Comparison of ENCODE assay signal across 9 cellular contexts in the genomic region with DNA sequence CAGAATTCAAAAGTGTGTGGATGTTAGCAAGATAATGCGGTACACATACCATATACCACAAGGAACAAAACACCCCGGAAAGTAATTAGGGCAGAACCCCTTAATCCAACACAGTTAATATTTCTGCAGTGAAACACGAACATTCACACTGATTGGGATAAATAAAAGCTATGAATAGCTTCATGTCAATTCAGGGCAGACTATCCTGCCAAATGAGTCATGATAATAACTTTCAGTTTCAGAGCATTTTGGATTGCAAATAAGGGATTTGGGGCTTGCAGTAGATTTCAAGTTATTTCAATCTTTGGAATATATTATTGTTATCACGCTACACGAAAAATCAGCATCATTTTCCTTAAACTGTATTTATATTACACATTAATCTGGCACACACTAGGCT. TPM values are rescaled to one million over a fixed set of nuclear protein-coding genes. Genes with fewer than 3 reads are reported as not detected.
DNase-seq lines count a peak whose midpoint lies in the region; ATAC-seq and TF ChIP-seq lines count a peak whose summit lies in the region.
"Had no signal": no experiment of that assay in that cellular context is flagged by ENCODE, and none has a peak within 500 bp of the region (broad histone marks: within the 10 kb centered on the region; RNA-seq: fewer than 3 reads in every experiment).

No MANE protein-coding gene starts in this region.

- intact Hi-C loops in sciatic nerve (cut with DNase I) = no loop called here

- H2AFZ ChIP-seq in SK-N-SH (ENCODE audit: low read depth) = no peak overlapping the region
- no peak overlapping the region for H2AFZ ChIP-seq in fibroblast of lung (ENCODE audit: low read length)

- H3K36me3 ChIP-seq in SK-N-SH (replicated peaks in 1 of 2; ENCODE audit: control insufficient read depth in 1 of 2, insufficient read depth in 2 of 2, low read length in 1 of 2) = peaks cover 0 to 5% of the 10 kb centered on the region in 2 experiments
- H3K36me3 ChIP-seq in fibroblast of lung (ENCODE audit: control insufficient read depth, insufficient read depth, low read length) = no peaks in the 10 kb centered on the region

- H3K4me2 ChIP-seq in SK-N-SH (peak overlapping the region; percentile 4; the same call in 1 of the 2 replicates), fibroblast of lung (ENCODE audit: extremely low read depth, insufficient read depth, low read length) (peak overlapping the region; percentile 98)

- TF ChIP-seq RAD21 in SK-N-SH (IDR thresholded peaks at IDR 0.05; ENCODE audit: low read length) = no peak

- H4K20me1 ChIP-seq in SK-N-SH (ENCODE audit: insufficient read depth) (peaks cover 10% of the 10 kb centered on the region; the same call in 1 of the 2 replicates), fibroblast of lung (ENCODE audit: control insufficient read depth, extremely low read depth, insufficient read depth, low read length) (no peaks in the 10 kb centered on the region)

- no peak for TF ChIP-seq CTCF in SK-N-SH (IDR thresholded peaks at IDR 0.05)
- no peak for TF ChIP-seq CTCF in fibroblast of lung (conservative IDR thresholded peaks at IDR 0.05 in 1 of 2, IDR thresholded peaks at IDR 0.05 in 1 of 2; ENCODE audit: low read depth in 1 of 2, low read length in 2 of 2)

- H3K79me2 ChIP-seq in SK-N-SH (ENCODE audit: insufficient read depth) = peaks cover 89% of the 10 kb centered on the region
- H3K79me2 ChIP-seq in fibroblast of lung (ENCODE audit: control insufficient read depth, insufficient read depth, low read length) = peaks cover 77% of the 10 kb centered on the region

- H3K9me3 ChIP-seq in SK-N-SH = no peaks in the 10 kb centered on the region
- H3K9me3 ChIP-seq in fibroblast of lung (ENCODE audit: control insufficient read depth, insufficient read depth, low read depth, low read length) = no peaks in the 10 kb centered on the region

- no peaks in the 10 kb centered on the region for H3F3A ChIP-seq in SK-N-SH (replicated peaks; ENCODE audit: insufficient read depth)

- H3K4me3 ChIP-seq in SK-N-SH (ENCODE audit: low read depth in 2 of 2, low read length in 1 of 2) (no peak overlapping the region), fibroblast of lung (replicated peaks in 1 of 4; ENCODE audit: control extremely low read depth in 1 of 4, insufficient read depth in 1 of 4, low read depth in 3 of 4, low read length in 4 of 4) (peak overlapping the region in 2 of 4 experiments; percentile 32 to 64)

- H3K9ac ChIP-seq in SK-N-SH (no peak overlapping the region), fibroblast of lung (ENCODE audit: insufficient read depth, low read length) (no peak overlapping the region)

- 46% methylated on average over 5 of the region's 5 CpGs for WGBS in SK-N-SH (ENCODE audit: low lambda C conversion rate)

- H3K27me3 ChIP-seq in SK-N-SH (ENCODE audit: insufficient read depth) (no peaks in the 10 kb centered on the region), fibroblast of lung (ENCODE audit: control insufficient read depth, insufficient read depth, low read length) (no peaks in the 10 kb centered on the region)

- H3K4me1 ChIP-seq in SK-N-SH (ENCODE audit: control insufficient read depth in 1 of 2, insufficient read depth in 2 of 2, low read depth in 1 of 2, low read length in 1 of 2) (peaks cover 34 to 56% of the 10 kb centered on the region in 2 experiments; a peak in 3 of 4 replicates), fibroblast of lung (ENCODE audit: control insufficient read depth, extremely low read depth, insufficient read depth, low read length) (peaks cover 22% of the 10 kb centered on the region)

- POLR2A ChIA-PET in SK-N-SH (lab: Yijun Ruan, JAX) = no interaction called here

- CTCF ChIA-PET in SK-N-SH (lab: Yijun Ruan, JAX) = interaction anchor here (1.0 to 1.5 kb wide), 2 partner anchors 13 to 186 kb away, joined by 3 read pairs; no protein-coding TSS in a partner anchor

- peak; percentile 72 for ATAC-seq in sciatic nerve

- DNase-seq in COLO829 (ENCODE audit: low spot score) (peak; percentile 76), SK-N-SH (no peak), fibroblast of lung (ENCODE audit: low read depth in 2 of 2) (peak; percentile 75 to 87), sciatic nerve (ENCODE audit: low spot score) (no peak), NCI-H146 treated with DMSO at 0.1 percent for 48 hours (lab: John Stamatoyannopoulos, UW; ENCODE audit: unreplicated experiment) (no peak), NCI-H1105 treated with DMSO at 0.1 percent for 48 hours (lab: John Stamatoyannopoulos, UW) (no peak), NCI-H1694 treated with DMSO at 0.1 percent for 48 hours (lab: John Stamatoyannopoulos, UW) (no peak), NCI-H82 (lab: John Stamatoyannopoulos, UW) (no peak)
- DNase-seq: NCI-H69 had no signal

- H3K9me2 ChIP-seq in SK-N-SH = no peaks in the 10 kb centered on the region

- no peak for TF ChIP-seq EP300 in SK-N-SH (IDR thresholded peaks at IDR 0.05; ENCODE audit: borderline replicate concordance in 1 of 2, low read depth in 1 of 2, low read length in 1 of 2)

- H3K27ac ChIP-seq in SK-N-SH (ENCODE audit: low read depth in 2 of 2, low read length in 1 of 2) (peak overlapping the region; percentile 58 to 95), fibroblast of lung (ENCODE audit: insufficient read depth, low read length) (peak overlapping the region; percentile 95)

TF ChIP-seq in SK-N-SH, 30 proteins besides CTCF, POLR2A, EP300 and RAD21 (continues in another document):
- TF ChIP-seq, protein P1, sequence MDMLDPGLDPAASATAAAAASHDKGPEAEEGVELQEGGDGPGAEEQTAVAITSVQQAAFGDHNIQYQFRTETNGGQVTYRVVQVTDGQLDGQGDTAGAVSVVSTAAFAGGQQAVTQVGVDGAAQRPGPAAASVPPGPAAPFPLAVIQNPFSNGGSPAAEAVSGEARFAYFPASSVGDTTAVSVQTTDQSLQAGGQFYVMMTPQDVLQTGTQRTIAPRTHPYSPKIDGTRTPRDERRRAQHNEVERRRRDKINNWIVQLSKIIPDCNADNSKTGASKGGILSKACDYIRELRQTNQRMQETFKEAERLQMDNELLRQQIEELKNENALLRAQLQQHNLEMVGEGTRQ (IDR thresholded peaks at IDR 0.05; ENCODE audit: borderline replicate concordance, low read depth, low read length) = no peak
- no peak for TF ChIP-seq RXRA (IDR thresholded peaks at IDR 0.05; ENCODE audit: borderline replicate concordance, low read depth)
- no peak for TF ChIP-seq RCOR1 (IDR thresholded peaks at IDR 0.05; ENCODE audit: low read length)
- no peak for TF ChIP-seq RFX5 (IDR thresholded peaks at IDR 0.05; ENCODE audit: low read length)
- TF ChIP-seq, protein P2, sequence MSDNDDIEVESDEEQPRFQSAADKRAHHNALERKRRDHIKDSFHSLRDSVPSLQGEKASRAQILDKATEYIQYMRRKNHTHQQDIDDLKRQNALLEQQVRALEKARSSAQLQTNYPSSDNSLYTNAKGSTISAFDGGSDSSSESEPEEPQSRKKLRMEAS (IDR thresholded peaks at IDR 0.05; ENCODE audit: low read depth) = no peak
- TF ChIP-seq EZH2phosphoT487 (IDR thresholded peaks at IDR 0.05; ENCODE audit: borderline replicate concordance, low read depth) = no peak
- TF ChIP-seq NRF1 (IDR thresholded peaks at IDR 0.05; ENCODE audit: low read depth, low read length) = no peak
- TF ChIP-seq JUND (IDR thresholded peaks at IDR 0.05) = peak; percentile 44
- no peak for TF ChIP-seq SMC3 (IDR thresholded peaks at IDR 0.05; ENCODE audit: low read depth, low read length)
- TF ChIP-seq, protein P3, sequence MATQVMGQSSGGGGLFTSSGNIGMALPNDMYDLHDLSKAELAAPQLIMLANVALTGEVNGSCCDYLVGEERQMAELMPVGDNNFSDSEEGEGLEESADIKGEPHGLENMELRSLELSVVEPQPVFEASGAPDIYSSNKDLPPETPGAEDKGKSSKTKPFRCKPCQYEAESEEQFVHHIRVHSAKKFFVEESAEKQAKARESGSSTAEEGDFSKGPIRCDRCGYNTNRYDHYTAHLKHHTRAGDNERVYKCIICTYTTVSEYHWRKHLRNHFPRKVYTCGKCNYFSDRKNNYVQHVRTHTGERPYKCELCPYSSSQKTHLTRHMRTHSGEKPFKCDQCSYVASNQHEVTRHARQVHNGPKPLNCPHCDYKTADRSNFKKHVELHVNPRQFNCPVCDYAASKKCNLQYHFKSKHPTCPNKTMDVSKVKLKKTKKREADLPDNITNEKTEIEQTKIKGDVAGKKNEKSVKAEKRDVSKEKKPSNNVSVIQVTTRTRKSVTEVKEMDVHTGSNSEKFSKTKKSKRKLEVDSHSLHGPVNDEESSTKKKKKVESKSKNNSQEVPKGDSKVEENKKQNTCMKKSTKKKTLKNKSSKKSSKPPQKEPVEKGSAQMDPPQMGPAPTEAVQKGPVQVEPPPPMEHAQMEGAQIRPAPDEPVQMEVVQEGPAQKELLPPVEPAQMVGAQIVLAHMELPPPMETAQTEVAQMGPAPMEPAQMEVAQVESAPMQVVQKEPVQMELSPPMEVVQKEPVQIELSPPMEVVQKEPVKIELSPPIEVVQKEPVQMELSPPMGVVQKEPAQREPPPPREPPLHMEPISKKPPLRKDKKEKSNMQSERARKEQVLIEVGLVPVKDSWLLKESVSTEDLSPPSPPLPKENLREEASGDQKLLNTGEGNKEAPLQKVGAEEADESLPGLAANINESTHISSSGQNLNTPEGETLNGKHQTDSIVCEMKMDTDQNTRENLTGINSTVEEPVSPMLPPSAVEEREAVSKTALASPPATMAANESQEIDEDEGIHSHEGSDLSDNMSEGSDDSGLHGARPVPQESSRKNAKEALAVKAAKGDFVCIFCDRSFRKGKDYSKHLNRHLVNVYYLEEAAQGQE (IDR thresholded peaks at IDR 0.05; ENCODE audit: low read depth, low read length) = no peak
- no peak for TF ChIP-seq MXI1 (IDR thresholded peaks at IDR 0.05; ENCODE audit: low read depth, low read length)
- TF ChIP-seq FOSL2 (IDR thresholded peaks at IDR 0.05; ENCODE audit: borderline replicate concordance, low read depth) = peak; percentile 72; the same call in 1 of the 2 replicates
- TF ChIP-seq, protein P4, sequence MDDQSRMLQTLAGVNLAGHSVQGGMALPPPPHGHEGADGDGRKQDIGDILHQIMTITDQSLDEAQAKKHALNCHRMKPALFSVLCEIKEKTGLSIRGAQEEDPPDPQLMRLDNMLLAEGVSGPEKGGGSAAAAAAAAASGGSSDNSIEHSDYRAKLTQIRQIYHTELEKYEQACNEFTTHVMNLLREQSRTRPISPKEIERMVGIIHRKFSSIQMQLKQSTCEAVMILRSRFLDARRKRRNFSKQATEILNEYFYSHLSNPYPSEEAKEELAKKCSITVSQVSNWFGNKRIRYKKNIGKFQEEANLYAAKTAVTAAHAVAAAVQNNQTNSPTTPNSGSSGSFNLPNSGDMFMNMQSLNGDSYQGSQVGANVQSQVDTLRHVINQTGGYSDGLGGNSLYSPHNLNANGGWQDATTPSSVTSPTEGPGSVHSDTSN (IDR thresholded peaks at IDR 0.05) = 0 out of 2 replicates have a peak, but pooled peaks have one; percentile 16

RNA-seq across cellular contexts. Expression of a gene that starts 24.3 kb away (rescaled TPM):
- polyA plus RNA-seq in SK-N-SH (2012; rRNA removed) = 23.3 and 23.6 TPM in 2 replicates
- polyA plus RNA-seq in SK-N-SH (2012; cell fraction: cytosol; rRNA removed) = 20.7 and 23.5 TPM in 2 replicates
- polyA plus RNA-seq in SK-N-SH (2012; cell fraction: nucleus; rRNA removed) = 18.0 and 21.4 TPM in 2 replicates
- 30.9 and 31.8 TPM in 2 replicates for total RNA-seq in fibroblast of lung
- 32.5 and 42.3 TPM in 2 replicates for polyA plus RNA-seq in fibroblast of lung
- 19.2 and 19.3 TPM in 2 replicates for polyA plus RNA-seq in fibroblast of lung (2012)
- 14.9 and 36.3 TPM in 2 replicates for polyA minus RNA-seq in fibroblast of lung (ENCODE audit: low replicate concordance)
- total RNA-seq in sciatic nerve = 50.2 TPM

Comparison
In these comparisons a context has a peak if more than half of its experiments do, and no peak if none do; other contexts are left out.
1. DNase-seq: peak in COLO829 (single experiment) and fibroblast of lung (2 of 2); none in SK-N-SH (single experiment), sciatic nerve (single experiment), NCI-H146 treated with DMSO at 0.1 percent for 48 hours (single experiment), NCI-H1105 treated with DMSO at 0.1 percent for 48 hours (single experiment), NCI-H1694 treated with DMSO at 0.1 percent for 48 hours (single experiment) and NCI-H82 (single experiment).